Comparison of ENCODE assay signal across 17 cellular contexts in the genomic region with DNA sequence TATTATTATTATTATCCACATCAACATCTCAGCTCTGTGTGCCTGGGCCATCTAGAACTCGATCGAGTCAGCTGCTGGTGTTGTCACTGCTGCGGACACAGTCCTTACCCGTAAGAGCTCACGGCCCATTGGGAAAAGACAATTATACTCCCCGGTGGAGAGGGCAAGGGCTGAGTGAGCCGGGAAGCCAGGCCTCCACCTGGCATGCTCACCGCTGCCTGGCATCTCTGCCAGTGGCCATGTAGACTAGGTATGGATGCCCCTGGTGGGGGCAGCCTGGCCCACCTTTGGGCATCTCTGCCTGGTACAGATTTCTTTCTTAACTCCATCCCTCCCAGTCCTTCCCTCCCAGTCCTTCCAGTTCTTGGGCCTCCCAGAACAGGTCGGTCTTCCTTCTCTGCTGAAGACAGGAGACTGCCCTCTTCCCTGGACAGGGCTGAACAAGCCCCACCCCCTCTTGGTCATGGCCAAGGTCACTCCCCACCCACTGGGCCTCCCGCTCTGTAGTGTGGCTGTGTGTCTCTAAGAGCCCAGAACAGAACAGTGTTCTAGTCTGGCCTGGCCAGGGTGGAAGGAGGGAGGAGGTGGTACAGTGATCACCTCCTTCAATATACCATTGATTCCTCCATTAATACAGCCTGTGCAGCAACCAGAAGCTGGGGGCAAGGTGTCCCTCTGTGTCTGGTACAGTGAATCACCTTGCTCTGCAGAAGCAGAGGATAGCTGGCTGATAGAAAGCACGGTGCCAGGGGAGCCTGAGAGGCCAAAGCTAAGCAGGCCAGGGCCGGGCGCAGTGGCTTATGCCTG. TPM values are rescaled to one million over a fixed set of nuclear protein-coding genes. Genes with fewer than 3 reads are reported as not detected.
DNase-seq lines count a peak whose midpoint lies in the region; ATAC-seq, FAIRE-seq and TF ChIP-seq lines count a peak whose summit lies in the region.
"Had no signal": no experiment of that assay in that cellular context is flagged by ENCODE, and none has a peak within 500 bp of the region (broad histone marks: within the 10 kb centered on the region; RNA-seq: fewer than 3 reads in every experiment).

No MANE protein-coding gene starts in this region.

- H4K8ac ChIP-seq in H1 (ENCODE audit: extremely low read depth, insufficient read depth, low read length): no peak overlapping the region

- no peaks in the 10 kb centered on the region for H3K23me2 ChIP-seq in H1 (ENCODE audit: low read depth, low read length)

- H3K36me3 ChIP-seq in H1 (ENCODE audit: control insufficient read depth in 2 of 4, insufficient read depth in 4 of 4, low read length in 3 of 4): no peaks in the 10 kb centered on the region
- no peaks in the 10 kb centered on the region for H3K36me3 ChIP-seq in CD8-positive, alpha-beta T cell (ENCODE audit: insufficient read depth, low read length)
- H3K36me3 ChIP-seq: gastroesophageal sphincter, Peyer's patch had no signal

- TF ChIP-seq POLR2A in H1 (IDR thresholded peaks at IDR 0.05; ENCODE audit: control extremely low read depth in 1 of 2, low read depth in 2 of 2, low read length in 2 of 2): no peak

- no peaks in the 10 kb centered on the region for H3K27me3 Mint-ChIP-seq in CD8-positive, alpha-beta T cell (ENCODE audit: low read depth)
- no peaks in the 10 kb centered on the region for H3K27me3 Mint-ChIP-seq in stimulated activated naive CD8-positive, alpha-beta T cell treated with anti-CD3 and anti-CD28 coated beads, Interleukin-15, amount 100 ng/mL, for 72 hours
- H3K27me3 Mint-ChIP-seq: activated naive CD8-positive, alpha-beta T cell treated with anti-CD3 and anti-CD28 coated beads for 36 hours; central memory CD8-positive, alpha-beta T cell had no signal

- no peak overlapping the region for H3K4ac ChIP-seq in H1 (replicated peaks; ENCODE audit: insufficient read length, low read depth, low read length)

- H4K91ac ChIP-seq in H1 (replicated peaks; ENCODE audit: insufficient read length, low read length): no peak overlapping the region

- H3K4me1 Mint-ChIP-seq in CD8-positive, alpha-beta T cell (ENCODE audit: low read depth): no peaks in the 10 kb centered on the region
- peaks cover 23% of the 10 kb centered on the region for H3K4me1 Mint-ChIP-seq in stimulated activated naive CD8-positive, alpha-beta T cell treated with anti-CD3 and anti-CD28 coated beads, Interleukin-15, amount 100 ng/mL, for 72 hours

- H2BK5ac ChIP-seq in H1 (ENCODE audit: low read depth, low read length): no peak overlapping the region; the same call in 1 of the 2 replicates

- H2AFZ ChIP-seq in H1 (ENCODE audit: low read length): no peak overlapping the region

- POLR2A ChIA-PET in RWPE1 (lab: Yijun Ruan, JAX; ENCODE audit: low non-redundant PET): interaction anchor here (1.1 kb wide), 1 partner anchor 44 kb away, joined by 11 read pairs; no protein-coding TSS in a partner anchor
- POLR2A ChIA-PET in H1 (lab: Charles Lee; ENCODE audit: partially characterized antibody): no interaction called here
- POLR2A ChIA-PET in CD8-positive, alpha-beta T cell (lab: Charles Lee): no interaction called here

- no peak overlapping the region for H3K27ac Mint-ChIP-seq in CD8-positive, alpha-beta T cell
- peak overlapping the region in 1 of 2 donors; percentile 27 for H3K27ac Mint-ChIP-seq in stimulated activated naive CD8-positive, alpha-beta T cell treated with anti-CD3 and anti-CD28 coated beads, Interleukin-15, amount 100 ng/mL, for 72 hours
- H3K27ac Mint-ChIP-seq: activated naive CD8-positive, alpha-beta T cell treated with anti-CD3 and anti-CD28 coated beads for 36 hours had no signal

- no peak overlapping the region for H3K56ac ChIP-seq in H1 (replicated peaks; ENCODE audit: insufficient read length, low read depth, low read length)

- 0 out of 2 replicates have a peak overlapping the region, but pooled peaks have one; percentile 39 for H2AK5ac ChIP-seq in H1 (ENCODE audit: low read depth, low read length)

- TF ChIP-seq RAD21 in H1 (IDR thresholded peaks at IDR 0.05 in 1 of 2, conservative IDR thresholded peaks at IDR 0.05 in 1 of 2; ENCODE audit: low read depth in 2 of 2, low read length in 2 of 2): no peak

- 85% methylated on average over 13 of the region's 13 CpGs; no CpG with 5 or more reads in 1 of the 2 experiments for WGBS in H1 (ENCODE audit: extremely low coverage in 1 of 2, insufficient coverage in 1 of 2, insufficient read length in 1 of 2, insufficient replicate concordance in 2 of 2, low coverage in 1 of 2, low lambda C conversion rate in 2 of 2, missing lambda C conversion rate in 1 of 2), 2 experiments

- TF ChIP-seq EP300 in H1 (IDR thresholded peaks at IDR 0.05; ENCODE audit: borderline replicate concordance in 1 of 2, low read depth in 2 of 2, low read length in 2 of 2): no peak

- no peak overlapping the region for H3K4me3 Mint-ChIP-seq in CD8-positive, alpha-beta T cell
- no peak overlapping the region for H3K4me3 Mint-ChIP-seq in stimulated activated naive CD8-positive, alpha-beta T cell treated with anti-CD3 and anti-CD28 coated beads, Interleukin-15, amount 100 ng/mL, for 72 hours
- H3K4me3 Mint-ChIP-seq: activated naive CD8-positive, alpha-beta T cell treated with anti-CD3 and anti-CD28 coated beads for 36 hours; central memory CD8-positive, alpha-beta T cell had no signal

- peak overlapping the region; percentile 76 for H3K27ac ChIP-seq in RWPE1
- no peak overlapping the region for H3K27ac ChIP-seq in H1 (ENCODE audit: low read depth, low read length)
- peak overlapping the region; percentile 94 for H3K27ac ChIP-seq in substantia nigra (ENCODE audit: low read depth, low read length, poor library complexity, severe bottlenecking)
- no peak overlapping the region for H3K27ac ChIP-seq in CD8-positive, alpha-beta T cell (ENCODE audit: low read depth, low read length)
- H3K27ac ChIP-seq: Peyer's patch had no signal

- H3K4me3 ChIP-seq in H1 (ENCODE audit: extremely low read depth in 1 of 4, insufficient read depth in 2 of 4, low read depth in 3 of 4, low read length in 4 of 4): no peak overlapping the region
- no peak overlapping the region for H3K4me3 ChIP-seq in CD8-positive, alpha-beta T cell (ENCODE audit: low read depth, low read length)
- H3K4me3 ChIP-seq: gastroesophageal sphincter, Peyer's patch had no signal

- no peaks in the 10 kb centered on the region for H3K79me2 ChIP-seq in H1 (ENCODE audit: control insufficient read depth in 1 of 2, insufficient read depth in 2 of 2, low read length in 2 of 2)

- H3K18ac ChIP-seq in H1 (ENCODE audit: extremely low read depth, low read length): no peak overlapping the region

- H3K9ac ChIP-seq in H1 (replicated peaks in 1 of 4; ENCODE audit: extremely low read depth in 1 of 4, low read depth in 3 of 4, low read length in 3 of 4): no peak overlapping the region

- no peaks in the 10 kb centered on the region for H3K36me3 Mint-ChIP-seq in CD8-positive, alpha-beta T cell
- H3K36me3 Mint-ChIP-seq: activated naive CD8-positive, alpha-beta T cell treated with anti-CD3 and anti-CD28 coated beads for 36 hours; CD14-positive monocyte had no signal

- no peaks in the 10 kb centered on the region for H3K9me3 Mint-ChIP-seq in CD8-positive, alpha-beta T cell
- no peaks in the 10 kb centered on the region for H3K9me3 Mint-ChIP-seq in stimulated activated naive CD8-positive, alpha-beta T cell treated with anti-CD3 and anti-CD28 coated beads, Interleukin-15, amount 100 ng/mL, for 72 hours
- H3K9me3 Mint-ChIP-seq: activated naive CD8-positive, alpha-beta T cell treated with anti-CD3 and anti-CD28 coated beads for 36 hours; central memory CD8-positive, alpha-beta T cell had no signal

- CTCF ChIA-PET in RWPE1 (lab: Yijun Ruan, JAX) (interaction anchor here (0.8 kb wide), 1 partner anchor 31 kb away, joined by 3 read pairs; no protein-coding TSS in a partner anchor), H1 (lab: Charles Lee; ENCODE audit: partially characterized antibody) (interaction anchor here (0.7 to 9.3 kb wide), 20 partner anchors 9 to 134 kb away, joined by 3 to 126 read pairs (median 4); no protein-coding TSS in a partner anchor)
- CTCF ChIA-PET in CD8-positive, alpha-beta T cell (lab: Charles Lee): no interaction called here

- H3K4me2 ChIP-seq in H1 (ENCODE audit: insufficient read depth in 1 of 2, low read depth in 2 of 2, low read length in 2 of 2): no peak overlapping the region

- intact Hi-C loops in CD8-positive, alpha-beta T cell (cut with DNase I, micrococcal nuclease): no loop called here

- peaks cover 0 to 8% (median 5%) of the 10 kb centered on the region in 4 experiments; a peak in 6 of 7 replicates for H3K4me1 ChIP-seq in H1 (replicated peaks in 1 of 4; ENCODE audit: control insufficient read depth in 3 of 4, insufficient read depth in 4 of 4, low read length in 3 of 4)
- no peaks in the 10 kb centered on the region for H3K4me1 ChIP-seq in CD8-positive, alpha-beta T cell (ENCODE audit: insufficient read depth, low read length)

- no peak overlapping the region for H2BK20ac ChIP-seq in H1 (ENCODE audit: low read length)

- H2BK120ac ChIP-seq in H1 (replicated peaks; ENCODE audit: low read depth, low read length): no peak overlapping the region

- no peak overlapping the region for H3K14ac ChIP-seq in H1 (ENCODE audit: insufficient read length)

- no peak for FAIRE-seq in H1 (lab: Jason Lieb, UNC)
- FAIRE-seq: GM12892 had no signal

- H2BK12ac ChIP-seq in H1 (ENCODE audit: low read depth, low read length): no peak overlapping the region

- H3K79me1 ChIP-seq in H1 (ENCODE audit: low read depth, low read length): peaks cover 5% of the 10 kb centered on the region; the same call in 1 of the 2 replicates

- DNase-seq in NCI-H1092 (lab: John Stamatoyannopoulos, UW) (peak; percentile 49), RWPE1 (ENCODE audit: low spot score) (no peak), H1 (ENCODE audit: low read depth in 1 of 2, low spot score in 2 of 2) (no peak), substantia nigra (lab: John Stamatoyannopoulos, UW) (peak in 1 of 49 donors; percentile 29), NAMALWA (ENCODE audit: low spot score) (no peak)
- DNase-seq in CD8-positive, alpha-beta T cell: no peak
- no peak for DNase-seq in stimulated activated naive CD8-positive, alpha-beta T cell treated with anti-CD3 and anti-CD28 coated beads, Interleukin-15, amount 100 ng/mL, for 72 hours
- DNase-seq: activated CD4-positive, CD25-positive, alpha-beta regulatory T cell treated with anti-CD3 and anti-CD28 coated beads, Interleukin-2, amount 50 U/mL, for 72 hours; activated naive CD8-positive, alpha-beta T cell treated with anti-CD3 and anti-CD28 coated beads for 36 hours; NCI-H446 treated with DMSO at 0.1 percent for 48 hours; Peyer's patch had no signal

- H4K20me1 ChIP-seq in H1 (replicated peaks in 1 of 2; ENCODE audit: control insufficient read depth in 1 of 2, insufficient read depth in 2 of 2, low read length in 2 of 2): peaks cover 18 to 38% of the 10 kb centered on the region in 2 experiments

- H4K5ac ChIP-seq in H1 (ENCODE audit: insufficient read length, low read depth, low read length): no peak overlapping the region

- TF ChIP-seq CTCF in RWPE1 (conservative IDR thresholded peaks at IDR 0.05; ENCODE audit: low read depth) (no peak), H1 (IDR thresholded peaks at IDR 0.05; ENCODE audit: control extremely low read depth in 1 of 3, insufficient read depth in 1 of 3, low read depth in 1 of 3, low read length in 3 of 3) (no peak)
- TF ChIP-seq CTCF in CD8-positive, alpha-beta T cell (IDR thresholded peaks at IDR 0.05): no peak

- H3K9me3 ChIP-seq in H1 (ENCODE audit: insufficient read depth in 2 of 2, low read depth in 1 of 2, low read length in 1 of 2): no peaks in the 10 kb centered on the region
- H3K9me3 ChIP-seq in CD8-positive, alpha-beta T cell (ENCODE audit: low read length): no peaks in the 10 kb centered on the region
- H3K9me3 ChIP-seq: gastroesophageal sphincter, Peyer's patch had no signal

- ATAC-seq in CD8-positive, alpha-beta T cell: no peak
- no peak for ATAC-seq in stimulated activated naive CD8-positive, alpha-beta T cell treated with anti-CD3 and anti-CD28 coated beads, Interleukin-15, amount 100 ng/mL, for 72 hours
- ATAC-seq: gastroesophageal sphincter had no signal

- H2BK15ac ChIP-seq in H1 (ENCODE audit: low read length): no peak overlapping the region

- peaks cover 2 to 59% (median 43%) of the 10 kb centered on the region in 4 experiments for H3K27me3 ChIP-seq in H1 (replicated peaks in 1 of 4; ENCODE audit: control insufficient read depth in 3 of 4, extremely low read depth in 1 of 4, insufficient read depth in 3 of 4, low read length in 3 of 4)
- H3K27me3 ChIP-seq in CD8-positive, alpha-beta T cell (ENCODE audit: insufficient read depth, low read length): no peaks in the 10 kb centered on the region
- H3K27me3 ChIP-seq: gastroesophageal sphincter, Peyer's patch had no signal

- no peak overlapping the region for H3K23ac ChIP-seq in H1 (ENCODE audit: insufficient read length)

RNA-seq across cellular contexts. Expression of a gene that starts 57.7 kb away (rescaled TPM):
- 0.28 and 0.42 TPM in 2 replicates for total RNA-seq in H1 (2021; fragmentation: NEBNext Ultra II Directional; extraction: Animal tissue kit (Norgen Biotek cat#: 25700))
- polyA plus RNA-seq in H1 (2011; rRNA removed): 0.14 and 0.20 TPM in 2 replicates
- 0.10 TPM for polyA plus RNA-seq in H1 (2011; cell fraction: cytosol; rRNA removed)
- polyA plus RNA-seq in H1 (2011; cell fraction: nucleus; rRNA removed): 0.19 TPM
- polyA plus RNA-seq in H1 (2012, experiment 1 of 2): 0.30 to 0.89 TPM (median 0.74 TPM) in 4 replicates
- 0.17 TPM for polyA plus RNA-seq in H1 (2012, experiment 2 of 2)
- 0.61 TPM for polyA plus RNA-seq in H1 (2013, experiment 1 of 2)
- 0.59 TPM for polyA plus RNA-seq in H1 (2013, experiment 2 of 2)
- polyA minus RNA-seq in H1 (2011; rRNA and poly(A)+ RNA removed): 0.16 and 0.20 TPM in 2 replicates
- 0.29 TPM for polyA minus RNA-seq in H1 (2011; cell fraction: cytosol; rRNA and poly(A)+ RNA removed)
- polyA minus RNA-seq in H1 (2011; cell fraction: nucleus; rRNA and poly(A)+ RNA removed): not detected
- total RNA-seq in CD8-positive, alpha-beta T cell: not detected
- total RNA-seq: activated naive CD8-positive, alpha-beta T cell treated with anti-CD3 and anti-CD28 coated beads for 36 hours; omental fat pad; T-helper 1 cell treated with Interleukin-12 subunit alpha and Interleukin-12 subunit beta and Interleukin-4 antibody, amounts not matched to agents 30 ng/mL and 1 ng/mL, for 36 hours had no signal
- polyA plus RNA-seq: CD14-positive monocyte had no signal

Comparison
In these comparisons a context has a peak if more than half of its experiments do, and no peak if none do; other contexts are left out.
1. H3K27ac ChIP-seq: peak in RWPE1 (single experiment) and substantia nigra (single experiment); none in H1 (single experiment) and CD8-positive, alpha-beta T cell (single experiment).